21 cellular contexts compared by ENCODE assay signal in genomic region chr6:67219336-67219735, GRCh38.
A peak's percentile ranks its signal among the peaks of the same experiment; 100 is the strongest.
DNase-seq lines count a peak whose midpoint lies in the region; ATAC-seq and TF ChIP-seq lines count a peak whose summit lies in the region.
"Had no signal": no experiment of that assay in that cellular context is flagged by ENCODE, and none has a peak within 500 bp of the region (broad histone marks: within the 10 kb centered on the region; RNA-seq: fewer than 3 reads in every experiment).

No MANE protein-coding gene starts in this region.

- H3K36me3 ChIP-seq in aorta (ENCODE audit: control insufficient read depth in 1 of 2, insufficient read depth in 2 of 2, low read length in 1 of 2) (no peaks in the 10 kb centered on the region), right lobe of liver (no peaks in the 10 kb centered on the region)
- H3K36me3 ChIP-seq: BLaER1 treated with 17β-estradiol and CSF1 and Interleukin-3, amounts not matched to agents 10 nM and 100 nM had no signal

- intact Hi-C loops in aorta (cut with DNase I) (no loop called here), right lobe of liver (cut with DNase I) (no loop called here)

- no peaks in the 10 kb centered on the region for H3K4me1 ChIP-seq in aorta (ENCODE audit: control insufficient read depth in 1 of 2, insufficient read depth in 2 of 2, low read length in 2 of 2)
- no peaks in the 10 kb centered on the region for H3K4me1 ChIP-seq in right lobe of liver
- H3K4me1 ChIP-seq: BLaER1 treated with 17β-estradiol and CSF1 and Interleukin-3, amounts not matched to agents 10 nM and 100 nM had no signal

- TF ChIP-seq CTCF in astrocyte of the spinal cord (IDR thresholded peaks at IDR 0.05; ENCODE audit: low read depth, low read length) = no peak
- TF ChIP-seq CTCF in right lobe of liver (IDR thresholded peaks at IDR 0.05) = no peak

- DNase-seq in M059J (ENCODE audit: low read depth) (peak; percentile 16), astrocyte of the spinal cord (ENCODE audit: low read depth, low spot score) (peak; percentile 6), myocyte (ENCODE audit: low read depth) (peak; percentile 91), aorta (no peak), NOMO-1 (lab: John Stamatoyannopoulos, UW; ENCODE audit: unreplicated experiment in 2 of 2) (no peak), NCI-H2196 treated with DMSO at 0.1 percent for 48 hours (lab: John Stamatoyannopoulos, UW; ENCODE audit: unreplicated experiment) (no peak), right lobe of liver (no peak)
- DNase-seq: AML-193; CD4-positive, alpha-beta T cell; MM.1S; NCI-H1417; NCI-H1694 treated with DMSO at 0.1 percent for 48 hours; NCI-H2081; NCI-H2171; NCI-H524; NCI-H774; PC-3 had no signal

- 84 to 93% methylated on average over 2 of the region's 2 CpGs for WGBS in aorta, 2 donors
- 89% methylated on average over 2 of the region's 2 CpGs for WGBS in right lobe of liver (ENCODE audit: insufficient coverage, low coverage, low lambda C conversion rate, missing lambda C conversion rate)

- H3K27me3 ChIP-seq in aorta (ENCODE audit: control insufficient read depth in 1 of 2, insufficient read depth in 2 of 2, low read length in 1 of 2) (peaks cover 0 to 1% of the 10 kb centered on the region in 2 donors), right lobe of liver (no peaks in the 10 kb centered on the region)
- H3K27me3 ChIP-seq: BLaER1 treated with 17β-estradiol and CSF1 and Interleukin-3, amounts not matched to agents 10 nM and 100 nM had no signal

- in situ Hi-C loops in astrocyte of the spinal cord (cut with HindIII; ENCODE audit: low sequenced_read_pairs) = no loop called here

- no peak for TF ChIP-seq POLR2A in right lobe of liver (IDR thresholded peaks at IDR 0.05)

- H3K4me3 ChIP-seq in astrocyte of the spinal cord (ENCODE audit: low read depth, low read length) (no peak overlapping the region), aorta (ENCODE audit: low read length in 2 of 2) (no peak overlapping the region), right lobe of liver (no peak overlapping the region)
- H3K4me3 ChIP-seq: BLaER1 treated with 17β-estradiol and CSF1 and Interleukin-3, amounts not matched to agents 10 nM and 100 nM had no signal

- H3K9me3 ChIP-seq in aorta (ENCODE audit: control insufficient read depth, low read length) (no peaks in the 10 kb centered on the region), right lobe of liver (no peaks in the 10 kb centered on the region)
- H3K9me3 ChIP-seq: BLaER1 treated with 17β-estradiol and CSF1 and Interleukin-3, amounts not matched to agents 10 nM and 100 nM had no signal

- H3K27ac ChIP-seq in aorta (ENCODE audit: low read depth in 1 of 2, low read length in 2 of 2) (no peak overlapping the region), right lobe of liver (no peak overlapping the region)
- H3K27ac ChIP-seq: BLaER1 treated with 17β-estradiol and CSF1 and Interleukin-3, amounts not matched to agents 10 nM and 100 nM had no signal

- ATAC-seq in aorta (ENCODE audit: low FRiP score) (peak; percentile 11), right lobe of liver (no peak)
- ATAC-seq: HCT116, HepG2, PC-3, SK-N-SH treated with all-trans-retinoic acid at 6 μM for 48 hours had no signal

Comparison
In these comparisons a context has a peak if more than half of its experiments do, and no peak if none do; other contexts are left out.
1. DNase-seq: peak in M059J (single experiment), astrocyte of the spinal cord (single experiment) and myocyte (single experiment); none in aorta (0 of 2), NOMO-1 (0 of 2), NCI-H2196 treated with DMSO at 0.1 percent for 48 hours (single experiment) and right lobe of liver (0 of 3).